Comparison of ENCODE assay signal across 8 cellular contexts in the genomic region with DNA sequence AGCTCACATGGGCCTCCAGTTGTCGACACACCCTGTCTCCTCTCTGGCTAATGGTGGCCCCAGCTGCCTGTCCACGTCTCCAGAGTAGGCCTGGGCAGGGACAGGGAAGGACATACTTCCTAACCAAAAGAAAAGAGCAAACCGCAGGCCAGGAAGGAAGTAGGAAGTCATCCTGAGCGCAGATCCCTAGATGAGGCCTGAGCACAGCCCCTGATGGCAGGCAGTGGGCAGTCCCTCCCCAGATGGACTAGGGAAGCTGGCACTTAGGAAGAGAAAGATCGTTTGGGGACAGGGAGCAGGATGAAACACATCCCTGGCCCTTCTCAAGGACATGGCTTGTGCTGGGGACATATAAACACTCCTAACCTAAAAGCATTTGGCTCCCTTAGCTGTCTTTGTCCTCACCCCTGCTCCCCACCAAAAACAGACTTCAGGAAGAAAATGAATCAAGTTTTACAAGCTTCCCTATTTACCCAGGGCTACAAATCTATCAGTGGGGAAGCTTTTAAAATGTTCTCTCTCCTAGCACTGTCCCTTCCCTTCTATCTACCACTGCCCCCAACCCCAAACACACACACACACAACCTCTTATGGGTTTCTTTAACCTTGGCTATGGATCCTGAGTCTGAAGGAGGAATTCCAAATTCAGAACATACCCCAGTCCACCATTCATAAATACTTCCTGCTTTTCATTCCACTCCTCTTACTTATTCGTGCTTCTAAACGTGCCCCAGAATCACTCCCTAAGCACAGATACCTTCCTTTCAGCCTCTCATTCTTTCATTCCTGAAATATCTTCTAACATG. TPM values are rescaled to one million over a fixed set of nuclear protein-coding genes. Genes with fewer than 3 reads are reported as not detected.
DNase-seq lines count a peak whose midpoint lies in the region; ATAC-seq and TF ChIP-seq lines count a peak whose summit lies in the region.
"Had no signal": no experiment of that assay in that cellular context is flagged by ENCODE, and none has a peak within 500 bp of the region (broad histone marks: within the 10 kb centered on the region; RNA-seq: fewer than 3 reads in every experiment).

No MANE protein-coding gene starts in this region.

- H3K4me1 ChIP-seq in GM23338 (ENCODE audit: insufficient read depth): peaks cover 31% of the 10 kb centered on the region

- ATAC-seq in GM23338: no peak
- no peak for ATAC-seq in activated naive CD8-positive, alpha-beta T cell treated with anti-CD3 and anti-CD28 coated beads, Interleukin-2, amount 50 U/mL, for 24 hours
- no peak for ATAC-seq in stimulated activated effector memory CD8-positive, alpha-beta T cell treated with anti-CD3 and anti-CD28 coated beads, Interleukin-12 subunit alpha, Interleukin-12 subunit beta, amount 100 ng/mL, for 72 hours
- no peak for ATAC-seq in left lobe of liver

- no peak for DNase-seq in GM23338 (ENCODE audit: low spot score)
- DNase-seq in activated naive CD8-positive, alpha-beta T cell treated with anti-CD3 and anti-CD28 coated beads, Interleukin-2, amount 50 U/mL, for 24 hours: no peak
- DNase-seq in hepatic stellate cell (ENCODE audit: low spot score): peak; percentile 69
- no peak for DNase-seq in stimulated activated effector memory CD8-positive, alpha-beta T cell treated with anti-CD3 and anti-CD28 coated beads, Interleukin-12 subunit alpha, Interleukin-12 subunit beta, amount 100 ng/mL, for 72 hours (ENCODE audit: low spot score in 2 of 2)
- no peak for DNase-seq in D341Med (ENCODE audit: low spot score)
- no peak for DNase-seq in iPS-NIHi11 (ENCODE audit: low spot score)
- DNase-seq in left lobe of liver (ENCODE audit: low spot score): no peak
- DNase-seq: NCI-H524 treated with DMSO at 0.1 percent for 48 hours had no signal

- H3K4me2 ChIP-seq in GM23338: no peak overlapping the region

- no peak overlapping the region for H3K4me3 ChIP-seq in GM23338

- H3K36me3 Mint-ChIP-seq in GM23338 (ENCODE audit: low read depth): peaks cover 35% of the 10 kb centered on the region
- peaks cover 6% of the 10 kb centered on the region for H3K36me3 Mint-ChIP-seq in activated naive CD8-positive, alpha-beta T cell treated with anti-CD3 and anti-CD28 coated beads, Interleukin-2, amount 50 U/mL, for 24 hours (ENCODE audit: low read depth)
- H3K36me3 Mint-ChIP-seq in stimulated activated effector memory CD8-positive, alpha-beta T cell treated with anti-CD3 and anti-CD28 coated beads, Interleukin-12 subunit alpha, Interleukin-12 subunit beta, amount 100 ng/mL, for 72 hours: peaks cover 46% of the 10 kb centered on the region

- H3K79me2 ChIP-seq in GM23338 (replicated peaks; ENCODE audit: insufficient read depth): peaks cover 100% of the 10 kb centered on the region

- H3K4me1 Mint-ChIP-seq in GM23338: peaks cover 43% of the 10 kb centered on the region
- H3K4me1 Mint-ChIP-seq in activated naive CD8-positive, alpha-beta T cell treated with anti-CD3 and anti-CD28 coated beads, Interleukin-2, amount 50 U/mL, for 24 hours: peaks cover 23% of the 10 kb centered on the region
- peaks cover 74% of the 10 kb centered on the region for H3K4me1 Mint-ChIP-seq in stimulated activated effector memory CD8-positive, alpha-beta T cell treated with anti-CD3 and anti-CD28 coated beads, Interleukin-12 subunit alpha, Interleukin-12 subunit beta, amount 100 ng/mL, for 72 hours

- peak overlapping the region; percentile 12; the same call in 1 of the 2 replicates for H3K27ac Mint-ChIP-seq in GM23338
- H3K27ac Mint-ChIP-seq in activated naive CD8-positive, alpha-beta T cell treated with anti-CD3 and anti-CD28 coated beads, Interleukin-2, amount 50 U/mL, for 24 hours: peak overlapping the region; percentile 12
- H3K27ac Mint-ChIP-seq in stimulated activated effector memory CD8-positive, alpha-beta T cell treated with anti-CD3 and anti-CD28 coated beads, Interleukin-12 subunit alpha, Interleukin-12 subunit beta, amount 100 ng/mL, for 72 hours: peak overlapping the region; percentile 46

- no peak overlapping the region for H3K4me3 Mint-ChIP-seq in GM23338
- no peak overlapping the region for H3K4me3 Mint-ChIP-seq in activated naive CD8-positive, alpha-beta T cell treated with anti-CD3 and anti-CD28 coated beads, Interleukin-2, amount 50 U/mL, for 24 hours
- H3K4me3 Mint-ChIP-seq in stimulated activated effector memory CD8-positive, alpha-beta T cell treated with anti-CD3 and anti-CD28 coated beads, Interleukin-12 subunit alpha, Interleukin-12 subunit beta, amount 100 ng/mL, for 72 hours: no peak overlapping the region

- no peaks in the 10 kb centered on the region for H3K9me2 ChIP-seq in GM23338 (ENCODE audit: insufficient read depth)

- H3K27ac ChIP-seq in GM23338 (ENCODE audit: low read depth): no peak overlapping the region

- peaks cover 3% of the 10 kb centered on the region; the same call in 1 of the 2 replicates for H3K36me3 ChIP-seq in GM23338 (ENCODE audit: insufficient read depth)

- H4K20me1 ChIP-seq in GM23338 (replicated peaks; ENCODE audit: insufficient read depth): peaks cover 64% of the 10 kb centered on the region

- TF ChIP-seq CTCF in GM23338 (conservative IDR thresholded peaks at IDR 0.05; ENCODE audit: low read depth in 2 of 2): no peak

- no peaks in the 10 kb centered on the region for H3K27me3 ChIP-seq in GM23338 (ENCODE audit: insufficient read depth)

- H3K27me3 Mint-ChIP-seq in GM23338 (ENCODE audit: insufficient read depth, low read depth, poor library complexity): no peaks in the 10 kb centered on the region
- no peaks in the 10 kb centered on the region for H3K27me3 Mint-ChIP-seq in activated naive CD8-positive, alpha-beta T cell treated with anti-CD3 and anti-CD28 coated beads, Interleukin-2, amount 50 U/mL, for 24 hours

- H2AFZ ChIP-seq in GM23338: no peak overlapping the region

- peaks cover 4% of the 10 kb centered on the region; the same call in 1 of the 2 replicates for H3F3A ChIP-seq in GM23338 (replicated peaks; ENCODE audit: low read depth)

- no peaks in the 10 kb centered on the region; the same call in 1 of the 3 replicates for H3K9me3 Mint-ChIP-seq in GM23338
- no peaks in the 10 kb centered on the region for H3K9me3 Mint-ChIP-seq in activated naive CD8-positive, alpha-beta T cell treated with anti-CD3 and anti-CD28 coated beads, Interleukin-2, amount 50 U/mL, for 24 hours
- H3K9me3 Mint-ChIP-seq in stimulated activated effector memory CD8-positive, alpha-beta T cell treated with anti-CD3 and anti-CD28 coated beads, Interleukin-12 subunit alpha, Interleukin-12 subunit beta, amount 100 ng/mL, for 72 hours: no peaks in the 10 kb centered on the region

TF ChIP-seq in GM23338, 12 proteins besides CTCF, POLR2A, EP300 and RAD21 (continues in another document):
- no peak for TF ChIP-seq NANOG (IDR thresholded peaks at IDR 0.05; ENCODE audit: borderline replicate concordance)

RNA-seq across cellular contexts. Expression of gene SSBP3, which starts 21.1 kb away (rescaled TPM):
- 47.4 and 59.5 TPM in 2 replicates for total RNA-seq in GM23338 (2014; rRNA removed; shearing (Covaris generic))
- 68.6 and 82.3 TPM in 2 replicates for polyA plus RNA-seq in GM23338 (2016; fragmentation: Nextera tagmentation; extraction: Ambion mirVana)
- total RNA-seq in left lobe of liver: 21.7 TPM
